In the genomic region with DNA sequence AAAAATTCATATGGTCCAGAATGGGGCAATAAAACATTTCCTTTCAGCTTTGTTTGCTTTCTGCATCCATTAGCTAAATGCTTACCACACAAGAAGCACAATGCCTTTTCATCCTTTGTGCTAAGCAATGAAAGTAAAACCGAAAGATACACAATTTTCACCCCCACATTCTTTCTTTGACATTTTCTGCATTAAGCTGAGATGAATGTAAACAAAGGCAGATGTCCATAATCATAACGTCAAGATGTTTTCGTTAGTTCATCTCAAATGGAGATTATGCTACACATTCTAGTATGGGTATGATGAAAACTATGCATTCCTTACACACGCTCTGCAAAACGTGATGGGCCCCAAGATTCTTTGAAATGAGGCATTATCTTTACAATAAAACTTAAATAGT, we compare ENCODE assay signal across 21 cellular contexts.
DNase-seq lines count a peak whose midpoint lies in the region; ATAC-seq and TF ChIP-seq lines count a peak whose summit lies in the region.
"Had no signal": no experiment of that assay in that cellular context is flagged by ENCODE, and none has a peak within 500 bp of the region (broad histone marks: within the 10 kb centered on the region; RNA-seq: fewer than 3 reads in every experiment).

No MANE protein-coding gene starts in this region.

- H3K27ac ChIP-seq in hepatocyte (peak overlapping the region; percentile 17), caudate nucleus (ENCODE audit: low read depth, low read length) (no peak overlapping the region)
- H3K27ac ChIP-seq: epithelial cell of prostate, tibial artery, VCaP had no signal

- H3K79me2 ChIP-seq in hepatocyte, result no peaks in the 10 kb centered on the region

- H2AFZ ChIP-seq in hepatocyte, result no peak overlapping the region

- H3K36me3 ChIP-seq in hepatocyte (replicated peaks; ENCODE audit: insufficient read depth, low read depth), result no peaks in the 10 kb centered on the region
- H3K36me3 ChIP-seq in BE2C, result no peaks in the 10 kb centered on the region
- H3K36me3 ChIP-seq: tibial artery had no signal

- DNase-seq in DMS53 (lab: John Stamatoyannopoulos, UW) (peak; percentile 63), NCI-H1105 treated with DMSO at 0.1 percent for 48 hours (lab: John Stamatoyannopoulos, UW) (peak; percentile 41), SHP77 (lab: John Stamatoyannopoulos, UW) (peak; percentile 83 to 85), hepatocyte (ENCODE audit: low spot score) (no peak), caudate nucleus (lab: John Stamatoyannopoulos, UW) (no peak), BE2C (no peak), erythroblast (lab: John Stamatoyannopoulos, UW) (no peak)
- DNase-seq: activated CD4-positive, alpha-beta T cell treated with anti-CD3 and anti-CD28 coated beads, Interleukin-2, amount 50 U/mL, for 1 hour; aorta; CD8-positive, alpha-beta T cell; DND-41; mesendoderm; occipital lobe; SK-N-SH; stimulated activated CD4-positive, alpha-beta T cell treated with anti-CD3 and anti-CD28 coated beads, Interleukin-12 subunit alpha, Interleukin-12 subunit beta, amount 100 ng/mL, for 4 hours; stimulated activated CD4-positive, alpha-beta T cell treated with anti-CD3 and anti-CD28 coated beads, Interleukin-4, amount 100 ng/mL, for 4 hours; tibial artery had no signal

- 43% methylated on average over 5 of the region's 5 CpGs for WGBS in hepatocyte (ENCODE audit: low lambda C conversion rate, missing lambda C conversion rate)

- TF ChIP-seq POLR2A in erythroblast (IDR thresholded peaks at IDR 0.05; ENCODE audit: low read length), result no peak

- H3K4me1 ChIP-seq in hepatocyte (ENCODE audit: insufficient read depth), result no peaks in the 10 kb centered on the region
- no peaks in the 10 kb centered on the region for H3K4me1 ChIP-seq in BE2C
- H3K4me1 ChIP-seq: tibial artery had no signal

- TF ChIP-seq CTCF in hepatocyte (IDR thresholded peaks at IDR 0.05; ENCODE audit: poor library complexity) (no peak), BE2C (IDR thresholded peaks at IDR 0.05; ENCODE audit: low read depth, low read length) (no peak)

- H3K27me3 ChIP-seq in hepatocyte (no peaks in the 10 kb centered on the region), BE2C (no peaks in the 10 kb centered on the region)
- H3K27me3 ChIP-seq: tibial artery had no signal

- no peaks in the 10 kb centered on the region for H4K20me1 ChIP-seq in hepatocyte (ENCODE audit: insufficient read depth, poor library complexity, severe bottlenecking)

- peak overlapping the region; percentile 17 for H3K4me2 ChIP-seq in hepatocyte
- H3K4me2 ChIP-seq: SK-N-SH had no signal

- H3K9me2 ChIP-seq in hepatocyte (replicated peaks; ENCODE audit: insufficient read depth), result no peaks in the 10 kb centered on the region
- H3K9me2 ChIP-seq: SK-N-SH had no signal

- no peak for ATAC-seq in GM18520 (IDR thresholded peaks at IDR 0.05; ENCODE audit: unreplicated experiment)
- ATAC-seq: CD8-positive, alpha-beta T cell; GM12878 had no signal

- H3K4me3 ChIP-seq in hepatocyte, result no peak overlapping the region
- H3K4me3 ChIP-seq in BE2C (ENCODE audit: low read depth, low read length), result no peak overlapping the region
- H3K4me3 ChIP-seq: GM12878, tibial artery had no signal

- no peaks in the 10 kb centered on the region for H3K9me3 ChIP-seq in hepatocyte (ENCODE audit: low read depth)
- H3K9me3 ChIP-seq in BE2C, result no peaks in the 10 kb centered on the region
- H3K9me3 ChIP-seq: SK-N-SH, tibial artery had no signal

Comparison
In these comparisons a context has a peak if more than half of its experiments do, and no peak if none do; other contexts are left out.
1. DNase-seq: peak in DMS53 (single experiment), NCI-H1105 treated with DMSO at 0.1 percent for 48 hours (single experiment) and SHP77 (2 of 2); none in hepatocyte (single experiment), caudate nucleus (0 of 61), BE2C (single experiment) and erythroblast (0 of 2).